Comparison of ENCODE assay signal across 19 cellular contexts in the genomic region with DNA sequence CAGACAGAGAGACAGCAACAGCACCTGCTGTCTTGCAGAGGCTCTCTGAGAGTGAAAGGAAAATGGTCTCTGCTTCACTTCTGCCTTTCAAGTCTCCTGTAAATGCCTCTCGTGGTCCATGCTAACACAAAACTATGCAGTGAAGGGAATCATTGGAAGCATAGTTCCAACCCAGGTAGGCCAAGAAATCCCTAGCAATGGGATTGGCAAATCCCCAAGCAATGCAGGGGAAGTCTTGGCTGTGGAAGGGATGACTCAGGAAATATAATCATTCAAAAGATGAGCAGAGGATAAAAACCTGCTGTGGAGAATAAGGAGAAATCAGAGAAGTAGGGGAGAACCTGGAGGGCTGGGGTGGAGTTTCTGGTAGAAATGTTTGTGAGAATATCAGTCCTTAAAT.
DNase-seq lines count a peak whose midpoint lies in the region; ATAC-seq, FAIRE-seq and TF ChIP-seq lines count a peak whose summit lies in the region.
"Had no signal": no experiment of that assay in that cellular context is flagged by ENCODE, and none has a peak within 500 bp of the region (broad histone marks: within the 10 kb centered on the region; RNA-seq: fewer than 3 reads in every experiment).

No MANE protein-coding gene starts in this region.

- CTCF ChIA-PET in PC-3 (lab: Charles Lee) = no interaction called here

- H3K9me3 ChIP-seq in Loucy (ENCODE audit: insufficient read depth, low read depth, low read length) (no peaks in the 10 kb centered on the region), PC-3 (ENCODE audit: low read length) (no peaks in the 10 kb centered on the region), trophoblast cell (ENCODE audit: insufficient read depth, low read depth, low read length) (no peaks in the 10 kb centered on the region), heart right ventricle (no peaks in the 10 kb centered on the region)
- H3K9me3 ChIP-seq: A549 had no signal

- H3K18ac ChIP-seq in trophoblast cell (ENCODE audit: low read length) = no peak overlapping the region

- peak; percentile 49 for DNase-seq in PC-3
- peak; percentile 25 for DNase-seq in cerebellar cortex (ENCODE audit: low spot score)
- peak; percentile 57 to 67 for DNase-seq in trophoblast cell
- no peak for DNase-seq in heart right ventricle
- no peak for DNase-seq in H54 (ENCODE audit: insufficient read length, low spot score)
- DNase-seq: EL; GM23248; IMR-90; NCI-H1417 treated with DMSO at 0.1 percent for 48 hours; NCI-H1930; NCI-H748 treated with DMSO at 0.1 percent for 48 hours; NK-92 treated with Interleukin-12 subunit alpha and Interleukin-12 subunit beta, amount 100 ng/mL, for 24 hours; SJCRH30 had no signal

- H3K4me2 ChIP-seq in Loucy (ENCODE audit: low read depth, low read length, poor library complexity, severe bottlenecking) (no peak overlapping the region), PC-3 (ENCODE audit: low read length) (no peak overlapping the region), trophoblast cell (ENCODE audit: low read length) (no peak overlapping the region)
- H3K4me2 ChIP-seq: A549, KMS-11 had no signal

- H2BK5ac ChIP-seq in trophoblast cell (ENCODE audit: low read depth, low read length, poor library complexity) = no peak overlapping the region

- no TSS peak for BruUV-seq in PC-3 (replicated peaks; lab: Mats Ljungman, UMichigan)

- H3K36me3 ChIP-seq in Loucy (ENCODE audit: insufficient read depth, low read length) (no peaks in the 10 kb centered on the region), PC-3 (ENCODE audit: low read depth, low read length) (no peaks in the 10 kb centered on the region), trophoblast cell (ENCODE audit: control insufficient read depth in 1 of 2, insufficient read depth in 2 of 2, low read length in 2 of 2) (no peaks in the 10 kb centered on the region), heart right ventricle (no peaks in the 10 kb centered on the region)
- H3K36me3 ChIP-seq: SJCRH30 had no signal

- H3K4me3 ChIP-seq in Loucy (ENCODE audit: low read length, poor library complexity, severe bottlenecking) = no peak overlapping the region
- no peak overlapping the region for H3K4me3 ChIP-seq in PC-3 (ENCODE audit: low read length)
- no peak overlapping the region for H3K4me3 ChIP-seq in trophoblast cell (ENCODE audit: low read depth, low read length)
- H3K4me3 ChIP-seq in heart right ventricle = no peak overlapping the region
- H3K4me3 ChIP-seq: A549, GM23248, SJCRH30 had no signal

- no peak overlapping the region for H2BK12ac ChIP-seq in trophoblast cell (ENCODE audit: low read length)

- no peak overlapping the region for H4K8ac ChIP-seq in trophoblast cell (ENCODE audit: low read depth, low read length)

- H4K20me1 ChIP-seq in Loucy (ENCODE audit: insufficient read depth, low read length, poor library complexity, severe bottlenecking) = no peaks in the 10 kb centered on the region
- H4K20me1 ChIP-seq in PC-3 (ENCODE audit: low read length) = no peaks in the 10 kb centered on the region

- no peak for TF ChIP-seq CTCF in Loucy (conservative IDR thresholded peaks at IDR 0.05; ENCODE audit: low read length)
- TF ChIP-seq CTCF in PC-3 (conservative IDR thresholded peaks at IDR 0.05; ENCODE audit: low read depth, low read length) = no peak
- no peak for TF ChIP-seq CTCF in heart right ventricle (IDR thresholded peaks at IDR 0.05)

- no peak overlapping the region for H4K91ac ChIP-seq in trophoblast cell (ENCODE audit: low read depth, low read length)

- no peak overlapping the region for H3K14ac ChIP-seq in trophoblast cell (ENCODE audit: low read length)

- no peak overlapping the region for H2AK5ac ChIP-seq in trophoblast cell (ENCODE audit: low read length)

- H3K9me2 ChIP-seq in Loucy (replicated peaks; ENCODE audit: low read depth, low read length) (no peaks in the 10 kb centered on the region), PC-3 (replicated peaks; ENCODE audit: low read length) (no peaks in the 10 kb centered on the region)

- H3K4ac ChIP-seq in trophoblast cell (ENCODE audit: low read depth, low read length) = no peak overlapping the region

- ATAC-seq in PC-3 (no peak), heart right ventricle (no peak), HG03521 (IDR thresholded peaks at IDR 0.05; ENCODE audit: unreplicated experiment) (no peak)
- ATAC-seq: A549, HCT116, Panc1 had no signal

- no peak overlapping the region for H3K27ac ChIP-seq in PC-3 (ENCODE audit: low read length)
- H3K27ac ChIP-seq in trophoblast cell (ENCODE audit: low read depth, low read length) = no peak overlapping the region
- no peak overlapping the region for H3K27ac ChIP-seq in heart right ventricle
- H3K27ac ChIP-seq: A549, GM23248, KMS-11, SJCRH30 had no signal

- H3K79me2 ChIP-seq in Loucy (ENCODE audit: insufficient read depth, low read length) (no peaks in the 10 kb centered on the region), PC-3 (ENCODE audit: low read length) (no peaks in the 10 kb centered on the region), trophoblast cell (ENCODE audit: control insufficient read depth, insufficient read depth, low read length, poor library complexity) (no peaks in the 10 kb centered on the region)

- whole genome bisulfite sequencing in trophoblast cell (ENCODE audit: extremely low coverage, insufficient coverage, insufficient read length) = no CpG with 5 or more reads among the region's 1 CpG
- WGBS in heart right ventricle, 2 donors = 87 to 88% methylated on average over 1 of the region's 1 CpG

- TF ChIP-seq POLR2A in H54 (IDR thresholded peaks at IDR 0.05; ENCODE audit: low read depth, low read length) = no peak

- no peaks in the 10 kb centered on the region for H3K79me1 ChIP-seq in trophoblast cell (ENCODE audit: low read length)

- H3K4me1 ChIP-seq in Loucy (ENCODE audit: insufficient read depth, low read length, poor library complexity, severe bottlenecking) (peaks cover 8% of the 10 kb centered on the region), PC-3 (ENCODE audit: insufficient read depth, low read length) (peaks cover 5% of the 10 kb centered on the region; the same call in 1 of the 2 replicates), trophoblast cell (ENCODE audit: control insufficient read depth in 1 of 2, insufficient read depth in 2 of 2, low read length in 2 of 2) (peaks cover 5 to 7% of the 10 kb centered on the region in 2 experiments), heart right ventricle (no peaks in the 10 kb centered on the region)
- H3K4me1 ChIP-seq: A549, SJCRH30 had no signal

- no peaks in the 10 kb centered on the region for H3F3A ChIP-seq in Loucy (ENCODE audit: low read depth)
- no peaks in the 10 kb centered on the region for H3F3A ChIP-seq in PC-3 (ENCODE audit: low read length, unreplicated experiment)

- H3K23ac ChIP-seq in trophoblast cell (ENCODE audit: low read length) = no peak overlapping the region

- POLR2A ChIA-PET in PC-3 (lab: Charles Lee; ENCODE audit: unreplicated experiment) = no interaction called here

- H2BK120ac ChIP-seq in trophoblast cell (ENCODE audit: insufficient read depth, low read length, poor library complexity) = no peak overlapping the region

- intact Hi-C loops in PC-3 (cut with micrococcal nuclease) = no loop called here
- intact Hi-C loops in heart right ventricle (cut with DNase I) = loop anchor here in 1 of 10 donors (10.0 kb wide), 1 partner anchor 151 kb away; no protein-coding TSS in a partner anchor

- no peak overlapping the region for H4K12ac ChIP-seq in trophoblast cell (ENCODE audit: low read depth, low read length)

- no peak for FAIRE-seq in H54 (lab: Jason Lieb, UNC)
- FAIRE-seq: A549 had no signal

- H2AFZ ChIP-seq in Loucy (ENCODE audit: low read length) (peak overlapping the region; percentile 2; the same call in 1 of the 2 replicates), PC-3 (ENCODE audit: low read length) (no peak overlapping the region), trophoblast cell (ENCODE audit: insufficient read depth, low read length, poor library complexity) (no peak overlapping the region)
- H2AFZ ChIP-seq: GM23248 had no signal

- no peak overlapping the region for H3K9ac ChIP-seq in Loucy (ENCODE audit: low read depth, low read length, poor library complexity, severe bottlenecking)
- no peak overlapping the region for H3K9ac ChIP-seq in PC-3 (ENCODE audit: low read length)
- no peak overlapping the region for H3K9ac ChIP-seq in trophoblast cell (ENCODE audit: low read length)
- H3K9ac ChIP-seq: GM23248, KMS-11 had no signal

- H3K27me3 ChIP-seq in Loucy (ENCODE audit: insufficient read depth, low read length, poor library complexity, severe bottlenecking) (no peaks in the 10 kb centered on the region), PC-3 (ENCODE audit: low read length) (no peaks in the 10 kb centered on the region), trophoblast cell (ENCODE audit: insufficient read depth, low read length) (no peaks in the 10 kb centered on the region), heart right ventricle (no peaks in the 10 kb centered on the region)
- H3K27me3 ChIP-seq: SJCRH30 had no signal

Comparison
In these comparisons a context has a peak if more than half of its experiments do, and no peak if none do; other contexts are left out.
1. DNase-seq: peak in PC-3 (single experiment), cerebellar cortex (single experiment) and trophoblast cell (2 of 2); none in heart right ventricle (0 of 2) and H54 (single experiment).